1 cellular context compared by ENCODE assay signal in the genomic region with DNA sequence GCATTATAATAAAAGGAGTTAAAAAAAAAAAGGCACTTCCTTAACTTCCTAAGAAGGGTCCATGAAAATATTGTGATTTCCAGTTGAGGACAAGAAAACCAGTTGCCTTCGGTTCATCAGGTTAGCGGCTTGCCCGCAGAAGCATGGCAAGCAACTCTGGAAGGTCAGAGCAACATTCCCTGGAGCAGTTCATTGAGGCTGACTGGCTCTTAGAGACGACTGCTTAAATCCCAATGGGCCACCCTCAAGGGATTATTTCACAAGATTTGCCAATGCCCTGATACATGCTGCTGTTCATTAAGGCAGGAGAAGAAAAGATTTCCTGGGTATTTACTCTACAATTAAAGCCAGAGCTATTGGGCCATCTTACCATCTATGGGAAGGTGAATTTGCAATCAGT.
TF ChIP-seq lines count a peak whose summit lies in the region.

No MANE protein-coding gene starts in this region.

TF ChIP-seq in H1, 55 proteins besides CTCF, POLR2A, EP300 and RAD21:
- TF ChIP-seq GABPA (IDR thresholded peaks at IDR 0.05; ENCODE audit: borderline replicate concordance, insufficient read depth, low read length) (no peak), SIN3A (conservative IDR thresholded peaks at IDR 0.05 in 1 of 2, IDR thresholded peaks at IDR 0.05 in 1 of 2; ENCODE audit: low read depth in 1 of 2, low read length in 2 of 2) (no peak), RNF2 (IDR thresholded peaks at IDR 0.05; ENCODE audit: borderline replicate concordance, low read depth, low read length, missing control alignments, poor library complexity, severe bottlenecking) (no peak), CHD1 (IDR thresholded peaks at IDR 0.05; ENCODE audit: low read depth, low read length) (no peak), CHD2 (IDR thresholded peaks at IDR 0.05; ENCODE audit: low read length) (no peak), CBX8 (IDR thresholded peaks at IDR 0.05; ENCODE audit: borderline replicate concordance, low read depth, low read length) (no peak), RFX5 (IDR thresholded peaks at IDR 0.05; ENCODE audit: borderline replicate concordance, low read depth, low read length) (no peak)
- TF ChIP-seq, protein P1, sequence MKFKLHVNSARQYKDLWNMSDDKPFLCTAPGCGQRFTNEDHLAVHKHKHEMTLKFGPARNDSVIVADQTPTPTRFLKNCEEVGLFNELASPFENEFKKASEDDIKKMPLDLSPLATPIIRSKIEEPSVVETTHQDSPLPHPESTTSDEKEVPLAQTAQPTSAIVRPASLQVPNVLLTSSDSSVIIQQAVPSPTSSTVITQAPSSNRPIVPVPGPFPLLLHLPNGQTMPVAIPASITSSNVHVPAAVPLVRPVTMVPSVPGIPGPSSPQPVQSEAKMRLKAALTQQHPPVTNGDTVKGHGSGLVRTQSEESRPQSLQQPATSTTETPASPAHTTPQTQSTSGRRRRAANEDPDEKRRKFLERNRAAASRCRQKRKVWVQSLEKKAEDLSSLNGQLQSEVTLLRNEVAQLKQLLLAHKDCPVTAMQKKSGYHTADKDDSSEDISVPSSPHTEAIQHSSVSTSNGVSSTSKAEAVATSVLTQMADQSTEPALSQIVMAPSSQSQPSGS (IDR thresholded peaks at IDR 0.05; ENCODE audit: low read length) = no peak
